Comparison of ENCODE assay signal across 9 cellular contexts in the genomic region with DNA sequence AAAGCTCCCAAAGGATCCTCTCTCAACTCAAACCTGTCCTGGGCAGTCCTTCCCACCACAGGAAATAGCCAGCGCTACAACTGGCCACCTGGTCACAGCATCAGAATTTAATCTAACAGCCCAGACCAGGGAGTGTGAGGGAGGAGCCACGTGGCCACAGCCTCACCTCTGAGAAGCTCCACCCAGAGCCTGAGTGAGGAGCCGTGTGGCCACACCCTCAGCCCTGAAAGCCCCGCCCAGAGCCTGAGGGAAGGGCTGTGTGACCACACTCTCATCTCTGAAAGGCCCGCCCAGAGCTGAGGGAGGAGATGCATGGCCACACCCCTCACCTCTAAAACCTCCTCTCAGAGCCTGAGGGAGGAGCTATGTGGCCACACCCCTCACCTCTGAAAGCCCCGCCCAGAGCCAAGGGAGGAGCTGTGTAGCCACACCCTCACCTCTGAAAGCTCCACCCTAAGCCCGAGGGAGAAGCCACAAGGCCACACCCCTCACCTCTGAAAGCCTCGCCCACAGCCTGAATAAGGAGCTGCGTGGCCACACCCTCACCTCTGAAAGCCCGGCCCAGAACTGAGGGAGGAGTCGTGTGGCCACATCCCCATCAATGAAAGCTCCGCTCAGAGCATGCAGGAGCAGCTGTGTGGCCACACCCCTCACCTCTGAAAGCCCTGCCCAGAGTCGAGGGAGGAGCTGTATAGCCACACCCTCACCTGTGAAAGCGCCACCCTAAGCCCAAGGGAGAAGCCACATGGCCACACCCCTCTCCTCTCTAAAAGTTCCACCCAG. TPM values are rescaled to one million over a fixed set of nuclear protein-coding genes. Genes with fewer than 3 reads are reported as not detected.
DNase-seq lines count a peak whose midpoint lies in the region; ATAC-seq and TF ChIP-seq lines count a peak whose summit lies in the region.
"Had no signal": no experiment of that assay in that cellular context is flagged by ENCODE, and none has a peak within 500 bp of the region (broad histone marks: within the 10 kb centered on the region; RNA-seq: fewer than 3 reads in every experiment).

No MANE protein-coding gene starts in this region.

- no peaks in the 10 kb centered on the region for H3K27me3 ChIP-seq in NT2/D1 (ENCODE audit: insufficient read depth, insufficient read length)
- peaks cover 17% of the 10 kb centered on the region for H3K27me3 ChIP-seq in gastroesophageal sphincter

- TF ChIP-seq CTCF in gastroesophageal sphincter (IDR thresholded peaks at IDR 0.05), result no peak

- H3K4me3 ChIP-seq in NT2/D1 (ENCODE audit: insufficient read length, low read depth), result no peak overlapping the region
- no peak overlapping the region for H3K4me3 ChIP-seq in gastroesophageal sphincter

- H3K9me3 ChIP-seq in NT2/D1 (ENCODE audit: insufficient read depth, low read length) (peaks cover 8% of the 10 kb centered on the region; the same call in 1 of the 2 replicates), gastroesophageal sphincter (no peaks in the 10 kb centered on the region)

- no peak overlapping the region for H3K9ac ChIP-seq in NT2/D1 (ENCODE audit: insufficient read length, low read depth)

- WGBS in gastroesophageal sphincter (ENCODE audit: low coverage in 1 of 2), 2 donors, result 4 to 7% methylated on average over 3 to 4 of the region's 14 CpGs

- no peak for TF ChIP-seq POLR2A in gastroesophageal sphincter (IDR thresholded peaks at IDR 0.05)

- peaks cover 3% of the 10 kb centered on the region for H3K4me1 ChIP-seq in NT2/D1 (ENCODE audit: insufficient read depth, insufficient read length)
- no peaks in the 10 kb centered on the region for H3K4me1 ChIP-seq in gastroesophageal sphincter

- no peak for TF ChIP-seq EP300 in gastroesophageal sphincter (IDR thresholded peaks at IDR 0.05)

- ATAC-seq in GM19438 (IDR thresholded peaks at IDR 0.05; ENCODE audit: low read depth, unreplicated experiment) (peak; percentile 87), HG03457 (IDR thresholded peaks at IDR 0.05; ENCODE audit: unreplicated experiment) (peak; percentile 66), gastroesophageal sphincter (peak; percentile 36)

- no peak overlapping the region for H3K27ac ChIP-seq in gastroesophageal sphincter

- H3K36me3 ChIP-seq in NT2/D1 (ENCODE audit: insufficient read depth, insufficient read length, low read length) (no peaks in the 10 kb centered on the region), gastroesophageal sphincter (no peaks in the 10 kb centered on the region)

- DNase-seq in CMK (ENCODE audit: low read depth) (peak; percentile 95), NT2/D1 (ENCODE audit: low read depth, low spot score) (peak; percentile 99), pons (ENCODE audit: low spot score) (no peak)
- peak; percentile 13 for DNase-seq in activated CD8-positive, alpha-beta memory T cell treated with anti-CD3 and anti-CD28 coated beads, Interleukin-2, amount 50 U/mL, for 24 hours (ENCODE audit: extremely low read depth)
- DNase-seq in stimulated activated CD4-positive, alpha-beta T cell treated with anti-CD3 and anti-CD28 coated beads, Interleukin-12 subunit alpha, Interleukin-12 subunit beta, amount 100 ng/mL, for 24 hours (ENCODE audit: low read depth in 2 of 2), result peak; percentile 15 to 60

RNA-seq across cellular contexts. Expression of a gene that starts 28.6 kb away (rescaled TPM):
- total RNA-seq in gastroesophageal sphincter, result not detected
- total RNA-seq: myocyte had no signal

RNA-seq across cellular contexts. Expression of a gene that starts 45.9 kb away (rescaled TPM):
- 1 to 10 TPM in 1 of 4 donors, not detected in 3; 1.1 TPM for total RNA-seq in gastroesophageal sphincter
- total RNA-seq: myocyte had no signal

Comparison
In these comparisons a context has a peak if more than half of its experiments do, and no peak if none do; other contexts are left out.
1. ATAC-seq: peak in every context shown above with its lines; median percentile 87 in GM19438; 66 in HG03457; 36 in gastroesophageal sphincter.